Comparison of ENCODE assay signal across 1 cellular context in the genomic region with DNA sequence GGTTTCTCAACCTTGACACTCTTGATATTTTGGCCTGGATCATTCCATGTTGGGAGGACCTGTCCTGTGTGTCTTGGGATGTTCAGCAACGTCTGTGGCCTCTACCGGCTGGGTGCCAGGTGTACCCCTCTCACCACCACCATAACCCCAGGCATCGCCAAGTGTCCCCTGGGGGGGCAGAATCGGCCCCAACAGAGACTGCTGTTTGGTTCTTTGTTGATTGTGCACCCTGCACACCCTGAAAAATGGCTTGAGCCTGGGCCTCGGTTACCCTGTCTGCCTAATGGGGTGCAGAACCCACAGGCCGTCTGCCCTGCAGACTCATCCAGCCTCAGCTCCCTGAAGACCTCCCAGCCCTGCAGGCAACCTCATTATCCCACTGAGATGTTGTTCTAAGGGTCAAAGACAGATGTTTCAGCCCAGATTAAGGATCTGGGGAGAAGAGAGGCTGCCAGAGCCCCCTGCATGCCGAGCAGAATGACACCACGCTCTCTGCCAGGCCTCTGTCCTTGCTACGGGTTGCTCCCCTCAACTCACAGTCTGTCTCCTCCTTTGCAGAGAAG.
TF ChIP-seq lines count a peak whose summit lies in the region.

No MANE protein-coding gene starts in this region.

TF ChIP-seq in IMR-90, 13 proteins besides CTCF, POLR2A, EP300 and RAD21:
- TF ChIP-seq CEBPB (IDR thresholded peaks at IDR 0.05; ENCODE audit: low read depth, low read length) (no peak), RCOR1 (IDR thresholded peaks at IDR 0.05; ENCODE audit: insufficient replicate concordance, low read length) (no peak), FOS (IDR thresholded peaks at IDR 0.05; ENCODE audit: low read depth, low read length) (no peak), MXI1 (IDR thresholded peaks at IDR 0.05; ENCODE audit: borderline replicate concordance, low read depth, low read length) (no peak), BHLHE40 (IDR thresholded peaks at IDR 0.05; ENCODE audit: low read depth, low read length) (no peak), NFE2L2 (IDR thresholded peaks at IDR 0.05; ENCODE audit: low read depth, low read length) (no peak), MAFK (IDR thresholded peaks at IDR 0.05; ENCODE audit: low read depth, low read length) (no peak), RFX5 (IDR thresholded peaks at IDR 0.05; ENCODE audit: low read depth, low read length) (no peak), CHD1 (IDR thresholded peaks at IDR 0.05; ENCODE audit: low read depth, low read length) (no peak), MAZ (IDR thresholded peaks at IDR 0.05; ENCODE audit: borderline replicate concordance, low read depth, low read length) (no peak), SMC3 (IDR thresholded peaks at IDR 0.05; ENCODE audit: low read depth, low read length) (no peak)
- TF ChIP-seq, protein P1, sequence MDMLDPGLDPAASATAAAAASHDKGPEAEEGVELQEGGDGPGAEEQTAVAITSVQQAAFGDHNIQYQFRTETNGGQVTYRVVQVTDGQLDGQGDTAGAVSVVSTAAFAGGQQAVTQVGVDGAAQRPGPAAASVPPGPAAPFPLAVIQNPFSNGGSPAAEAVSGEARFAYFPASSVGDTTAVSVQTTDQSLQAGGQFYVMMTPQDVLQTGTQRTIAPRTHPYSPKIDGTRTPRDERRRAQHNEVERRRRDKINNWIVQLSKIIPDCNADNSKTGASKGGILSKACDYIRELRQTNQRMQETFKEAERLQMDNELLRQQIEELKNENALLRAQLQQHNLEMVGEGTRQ (IDR thresholded peaks at IDR 0.05; ENCODE audit: low read depth, low read length): no peak
- TF ChIP-seq, protein P2, sequence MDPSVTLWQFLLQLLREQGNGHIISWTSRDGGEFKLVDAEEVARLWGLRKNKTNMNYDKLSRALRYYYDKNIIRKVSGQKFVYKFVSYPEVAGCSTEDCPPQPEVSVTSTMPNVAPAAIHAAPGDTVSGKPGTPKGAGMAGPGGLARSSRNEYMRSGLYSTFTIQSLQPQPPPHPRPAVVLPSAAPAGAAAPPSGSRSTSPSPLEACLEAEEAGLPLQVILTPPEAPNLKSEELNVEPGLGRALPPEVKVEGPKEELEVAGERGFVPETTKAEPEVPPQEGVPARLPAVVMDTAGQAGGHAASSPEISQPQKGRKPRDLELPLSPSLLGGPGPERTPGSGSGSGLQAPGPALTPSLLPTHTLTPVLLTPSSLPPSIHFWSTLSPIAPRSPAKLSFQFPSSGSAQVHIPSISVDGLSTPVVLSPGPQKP (IDR thresholded peaks at IDR 0.05; ENCODE audit: borderline replicate concordance, low read depth, low read length): no peak
